In genomic region chr9:112249277-112249676, GRCh38 we compare ENCODE assay signal across 1 cellular context.
TF ChIP-seq lines count a peak whose summit lies in the region.

No MANE protein-coding gene starts in this region.

TF ChIP-seq in HepG2, 621 proteins besides CTCF, POLR2A, EP300 and RAD21 (continued from another document):
- TF ChIP-seq CSRNP2 (CRISPR knock-in tag; conservative IDR thresholded peaks at IDR 0.05; ENCODE audit: low read depth): no peak
- TF ChIP-seq HOMEZ (CRISPR knock-in tag; IDR thresholded peaks at IDR 0.05; ENCODE audit: low read depth): no peak
- TF ChIP-seq HNRNPL (IDR thresholded peaks at IDR 0.05; ENCODE audit: low read depth, low read length): no peak
- no peak for TF ChIP-seq ZNF788 (CRISPR knock-in tag; IDR thresholded peaks at IDR 0.05; ENCODE audit: borderline replicate concordance)
- no peak for TF ChIP-seq ZNF484 (CRISPR knock-in tag; IDR thresholded peaks at IDR 0.05; ENCODE audit: borderline replicate concordance, low read depth)
- no peak for TF ChIP-seq ATF5 (CRISPR knock-in tag; IDR thresholded peaks at IDR 0.05; ENCODE audit: low read depth)
- no peak for TF ChIP-seq ZNF557 (CRISPR knock-in tag; IDR thresholded peaks at IDR 0.05)
- TF ChIP-seq ZNF34 (CRISPR knock-in tag; IDR thresholded peaks at IDR 0.05; ENCODE audit: borderline replicate concordance): no peak
TF ChIP-seq in HepG2: peak in this region for 0.
